8 cellular contexts compared by ENCODE assay signal in genomic region chr17:28644782-28645575, GRCh38. TPM values are rescaled to one million over a fixed set of nuclear protein-coding genes. Genes with fewer than 3 reads are reported as not detected.
DNase-seq lines count a peak whose midpoint lies in the region; ATAC-seq, FAIRE-seq and TF ChIP-seq lines count a peak whose summit lies in the region.

Gene BLTP2, minus strand, starts transcription at chr17:28645158. Its CDS starts 102 bp downstream, at chr17:28645056.

- H3K9me3 ChIP-seq in PC-3 (ENCODE audit: low read length) (no peaks in the 10 kb centered on the region), mucosa of rectum (ENCODE audit: control insufficient read depth in 2 of 2, low read length in 2 of 2) (no peaks in the 10 kb centered on the region)

- H3K27me3 ChIP-seq in PC-3 (ENCODE audit: low read length) (no peaks in the 10 kb centered on the region), mucosa of rectum (ENCODE audit: control insufficient read depth in 2 of 2, insufficient read depth in 2 of 2, low read length in 2 of 2) (no peaks in the 10 kb centered on the region)

- H3K36me3 ChIP-seq in PC-3 (ENCODE audit: low read depth, low read length) (peaks cover 29% of the 10 kb centered on the region), mucosa of rectum (ENCODE audit: control insufficient read depth in 2 of 2, insufficient read depth in 2 of 2, low read length in 2 of 2) (peaks cover 30 to 34% of the 10 kb centered on the region in 2 donors)

- intact Hi-C loops in PC-3 (cut with micrococcal nuclease), result loop anchor here (10.0 kb wide), 1 partner anchor 70 kb away; the partner anchor contains the start of genes PROCA1, RAB34 and RPL23A

- H3K4me2 ChIP-seq in PC-3 (ENCODE audit: low read length), result peak within 1 kb of the TSS; percentile 92

- no peak for TF ChIP-seq EP300 in Ishikawa (IDR thresholded peaks at IDR 0.05; ENCODE audit: borderline replicate concordance)

- BruUV-seq in PC-3 (replicated peaks; lab: Mats Ljungman, UMichigan), result no TSS peak

- H3F3A ChIP-seq in PC-3 (ENCODE audit: low read length, unreplicated experiment), result no peaks in the 10 kb centered on the region

- H3K9ac ChIP-seq in PC-3 (ENCODE audit: low read length) (peak within 1 kb of the TSS; percentile 90), mucosa of rectum (ENCODE audit: low read depth in 1 of 2, low read length in 2 of 2) (peak within 1 kb of the TSS; percentile 90 to 96)

- H3K4me3 ChIP-seq in PC-3 (ENCODE audit: low read length) (peak within 1 kb of the TSS; percentile 80), epithelial cell of proximal tubule (ENCODE audit: low read depth, low read length) (peak within 1 kb of the TSS; percentile 84), mucosa of rectum (ENCODE audit: low read length in 2 of 2) (peak within 1 kb of the TSS; percentile 83 to 94)

- POLR2A ChIA-PET in PC-3 (lab: Charles Lee; ENCODE audit: unreplicated experiment), result no interaction called here

- DNase-seq in D721Med (ENCODE audit: insufficient read length, low spot score) (peak; percentile 90), PC-3 (peak; percentile 90), activated T-cell treated with anti-CD3 and anti-CD28 coated beads for 48 hours (ENCODE audit: low read depth) (peak; percentile 96), epithelial cell of proximal tubule (ENCODE audit: low read depth) (no peak)
- peak; percentile 81 to 93 for DNase-seq in stimulated activated CD8-positive, alpha-beta memory T cell treated with anti-CD3 and anti-CD28 coated beads, Interleukin-4, amount 100 ng/mL, for 4 hours (ENCODE audit: low read depth in 2 of 2, low spot score in 1 of 2)

- H3K4me1 ChIP-seq in PC-3 (ENCODE audit: insufficient read depth, low read length) (peaks cover 13% of the 10 kb centered on the region), mucosa of rectum (ENCODE audit: control insufficient read depth in 2 of 2, insufficient read depth in 2 of 2, low read length in 2 of 2) (peaks cover 27 to 33% of the 10 kb centered on the region in 2 donors)

- no peak for TF ChIP-seq RAD21 in Ishikawa (IDR thresholded peaks at IDR 0.05; ENCODE audit: low read depth)

- H3K27ac ChIP-seq in PC-3 (ENCODE audit: low read length) (peak within 1 kb of the TSS; percentile 25; the same call in 1 of the 2 replicates), mucosa of rectum (ENCODE audit: low read depth in 2 of 2, low read length in 2 of 2) (peak within 1 kb of the TSS; percentile 98)

- H3K79me2 ChIP-seq in PC-3 (ENCODE audit: low read length), result peaks cover 28% of the 10 kb centered on the region

- H2AFZ ChIP-seq in PC-3 (ENCODE audit: low read length), result peak within 1 kb of the TSS; percentile 84

- FAIRE-seq in D721Med (lab: Jason Lieb, UNC), result no peak

- CTCF ChIA-PET in PC-3 (lab: Charles Lee), result interaction anchor here (0.6 to 1.2 kb wide), 4 partner anchors 10 to 264 kb away, joined by 3 to 8 read pairs (median 6); partner anchors contain the start of genes PROCA1 and SUPT6H

- ATAC-seq in GM21528 (IDR thresholded peaks at IDR 0.05; ENCODE audit: low FRiP score, unreplicated experiment) (peak; percentile 80), PC-3 (peak; percentile 98)

- no peaks in the 10 kb centered on the region for H3K9me2 ChIP-seq in PC-3 (replicated peaks; ENCODE audit: low read length)

- H4K20me1 ChIP-seq in PC-3 (ENCODE audit: low read length), result peaks cover 8% of the 10 kb centered on the region; the same call in 1 of the 2 replicates

- TF ChIP-seq CTCF in D721Med (IDR thresholded peaks at IDR 0.05; ENCODE audit: insufficient read depth, missing control alignments) (no peak), PC-3 (conservative IDR thresholded peaks at IDR 0.05; ENCODE audit: low read depth, low read length) (no peak), epithelial cell of proximal tubule (conservative IDR thresholded peaks at IDR 0.05; ENCODE audit: low read depth, low read length) (no peak)

TF ChIP-seq in Ishikawa, 13 proteins besides CTCF, POLR2A, EP300 and RAD21:
- TF ChIP-seq CREB1 (IDR thresholded peaks at IDR 0.05; ENCODE audit: low read depth), result no peak; the same call in 1 of the 2 replicates
- no peak for TF ChIP-seq EGR1 (IDR thresholded peaks at IDR 0.05)
- TF ChIP-seq TEAD4 (IDR thresholded peaks at IDR 0.05), result no peak; the same call in 1 of the 2 replicates
- TF ChIP-seq USF1 (IDR thresholded peaks at IDR 0.05), result 0 out of 2 replicates have a peak, but pooled peaks have one; percentile 17
- TF ChIP-seq CEBPB (IDR thresholded peaks at IDR 0.05), result no peak
- no peak for TF ChIP-seq FOXM1 (IDR thresholded peaks at IDR 0.05; ENCODE audit: borderline replicate concordance, low read depth)
- TF ChIP-seq REST (IDR thresholded peaks at IDR 0.05; ENCODE audit: low read depth), result no peak
- peak; percentile 52; the same call in 1 of the 2 replicates for TF ChIP-seq TAF1 (IDR thresholded peaks at IDR 0.05; ENCODE audit: low read depth)
- peak; percentile 56; the same call in 1 of the 2 replicates for TF ChIP-seq ZBTB7A (IDR thresholded peaks at IDR 0.05; ENCODE audit: low read depth)
- TF ChIP-seq NFIC (IDR thresholded peaks at IDR 0.05), result no peak
- TF ChIP-seq, protein P1, sequence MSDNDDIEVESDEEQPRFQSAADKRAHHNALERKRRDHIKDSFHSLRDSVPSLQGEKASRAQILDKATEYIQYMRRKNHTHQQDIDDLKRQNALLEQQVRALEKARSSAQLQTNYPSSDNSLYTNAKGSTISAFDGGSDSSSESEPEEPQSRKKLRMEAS (IDR thresholded peaks at IDR 0.05), result peak; percentile 57
- 0 out of 2 replicates have a peak, but pooled peaks have one; percentile 15 for TF ChIP-seq TCF12 (IDR thresholded peaks at IDR 0.05; ENCODE audit: low read depth)
- 0 out of 2 replicates have a peak, but pooled peaks have one; percentile 60 for TF ChIP-seq YY1 (IDR thresholded peaks at IDR 0.05; ENCODE audit: low read depth)

RNA-seq across cellular contexts. Expression of gene BLTP2, which starts in this region (rescaled TPM):
- total RNA-seq in PC-3 (2014; rRNA removed), result 103 and 171 TPM in 2 replicates
- total RNA-seq in epithelial cell of proximal tubule, result 133 and 136 TPM in 2 replicates
